ENCODE assay signal across 20 cellular contexts in the genomic region with DNA sequence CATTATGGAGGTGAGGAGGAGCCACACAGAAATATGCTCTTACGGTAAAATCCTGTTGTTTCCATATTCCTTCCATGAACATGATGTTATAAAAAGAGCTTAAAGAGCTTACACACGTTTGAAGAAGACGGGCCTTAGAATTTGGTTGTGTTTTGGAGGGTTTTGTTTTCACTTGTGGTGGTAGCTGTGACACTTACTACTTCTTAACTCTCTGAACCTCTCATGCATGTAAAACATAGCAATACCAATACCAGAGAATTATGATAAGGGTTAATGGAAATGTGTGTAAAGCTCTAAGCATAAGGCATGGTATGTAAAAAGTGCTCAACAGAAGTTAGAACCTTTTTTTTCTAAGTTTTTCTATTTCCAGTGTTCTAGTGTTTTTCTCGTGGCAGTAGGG.
DNase-seq lines count a peak whose midpoint lies in the region; ATAC-seq lines count a peak whose summit lies in the region.
"Had no signal": no experiment of that assay in that cellular context is flagged by ENCODE, and none has a peak within 500 bp of the region (broad histone marks: within the 10 kb centered on the region; RNA-seq: fewer than 3 reads in every experiment).

No MANE protein-coding gene starts in this region.

- no peak for DNase-seq in NCI-H128 (lab: John Stamatoyannopoulos, UW; ENCODE audit: unreplicated experiment)
- DNase-seq in NCI-H2196 treated with DMSO at 0.1 percent for 48 hours (lab: John Stamatoyannopoulos, UW; ENCODE audit: unreplicated experiment), result no peak
- no peak for DNase-seq in SHP77 (lab: John Stamatoyannopoulos, UW)
- DNase-seq: CD4-positive, alpha-beta memory T cell; GF-D8; H9; KG1; MV-4-11; NCI-H1417; NCI-H187 treated with DMSO at 0.1 percent for 48 hours; NCI-H226; NCI-H524; OCI-M1; Right ventricle myocardium superior; SK-N-SH; T-helper 1 cell had no signal

- ATAC-seq in GM18520 (IDR thresholded peaks at IDR 0.05; ENCODE audit: unreplicated experiment) (peak; percentile 53), GM21360 (IDR thresholded peaks at IDR 0.05; ENCODE audit: unreplicated experiment) (peak; percentile 48), HG02973 (IDR thresholded peaks at IDR 0.05; ENCODE audit: unreplicated experiment) (peak; percentile 43), GM18873 (IDR thresholded peaks at IDR 0.05; ENCODE audit: low FRiP score, unreplicated experiment) (no peak)
